1 cellular context compared by ENCODE assay signal in genomic region chr11:1219836-1220810, GRCh38.
A peak's percentile ranks its signal among the peaks of the same experiment; 100 is the strongest.
TF ChIP-seq lines count a peak whose summit lies in the region.

No MANE protein-coding gene starts in this region.

TF ChIP-seq in HepG2, 621 proteins besides CTCF, POLR2A, EP300 and RAD21 (continued from another document and continues in another):
- 0 out of 2 replicates have a peak, but pooled peaks have one; percentile 47 for TF ChIP-seq HINFP (CRISPR knock-in tag; IDR thresholded peaks at IDR 0.05; ENCODE audit: low read depth)
- no peak for TF ChIP-seq ZNF781 (CRISPR knock-in tag; IDR thresholded peaks at IDR 0.05; ENCODE audit: borderline replicate concordance, not compliant biosample characterization)
- no peak for TF ChIP-seq POLR2G (IDR thresholded peaks at IDR 0.05; ENCODE audit: low read depth, low read length)
- TF ChIP-seq FOSL2 (CRISPR knock-in tag; IDR thresholded peaks at IDR 0.05) = peak; percentile 74
- peak; percentile 84 for TF ChIP-seq TRIM24 (CRISPR knock-in tag; IDR thresholded peaks at IDR 0.05)
- no peak; the same call in 1 of the 2 replicates for TF ChIP-seq ZNF10 (CRISPR knock-in tag; IDR thresholded peaks at IDR 0.05; ENCODE audit: borderline replicate concordance, low read depth)
- peak; percentile 73; the same call in 1 of the 2 replicates for TF ChIP-seq IRF2 (CRISPR knock-in tag; IDR thresholded peaks at IDR 0.05)
- TF ChIP-seq YEATS4 (CRISPR knock-in tag; IDR thresholded peaks at IDR 0.05; ENCODE audit: borderline replicate concordance) = peak; percentile 41; the same call in 1 of the 2 replicates
- peak; percentile 71 for TF ChIP-seq ELF1 (CRISPR knock-in tag; IDR thresholded peaks at IDR 0.05)
- peak; percentile 90 for TF ChIP-seq TCF7 (IDR thresholded peaks at IDR 0.05; ENCODE audit: low read depth)
- TF ChIP-seq ETV5 (CRISPR knock-in tag; IDR thresholded peaks at IDR 0.05; ENCODE audit: borderline replicate concordance) = peak; percentile 100
- peak; percentile 96 for TF ChIP-seq PATZ1 (CRISPR knock-in tag; IDR thresholded peaks at IDR 0.05)
- 0 out of 2 replicates have a peak, but pooled peaks have one; percentile 44 for TF ChIP-seq RNF2 (conservative IDR thresholded peaks at IDR 0.05; ENCODE audit: low read depth)
- TF ChIP-seq SETDB1 (CRISPR knock-in tag; IDR thresholded peaks at IDR 0.05; ENCODE audit: borderline replicate concordance) = no peak
- TF ChIP-seq KAT2B (IDR thresholded peaks at IDR 0.05; ENCODE audit: borderline replicate concordance, low read depth, low read length) = no peak
- TF ChIP-seq ZNF383 (CRISPR knock-in tag; IDR thresholded peaks at IDR 0.05; ENCODE audit: borderline replicate concordance) = no peak
- peak; percentile 94 for TF ChIP-seq MIER3 (CRISPR knock-in tag; IDR thresholded peaks at IDR 0.05; ENCODE audit: borderline replicate concordance)
- TF ChIP-seq ZFX (CRISPR knock-in tag; IDR thresholded peaks at IDR 0.05; ENCODE audit: low read depth) = peak; percentile 67
- no peak for TF ChIP-seq ZNF569 (CRISPR knock-in tag; IDR thresholded peaks at IDR 0.05; ENCODE audit: borderline replicate concordance)
- TF ChIP-seq ZBTB38 (CRISPR knock-in tag; IDR thresholded peaks at IDR 0.05) = no peak
- TF ChIP-seq MAZ (IDR thresholded peaks at IDR 0.05; ENCODE audit: borderline replicate concordance, low read depth, low read length) = no peak
- TF ChIP-seq MAZ (CRISPR knock-in tag; IDR thresholded peaks at IDR 0.05; ENCODE audit: low read depth) = peak; percentile 71; the same call in 1 of the 2 replicates
- peak; percentile 92 for TF ChIP-seq NR2F6 (IDR thresholded peaks at IDR 0.05)
- TF ChIP-seq NR2F6 (CRISPR knock-in tag; IDR thresholded peaks at IDR 0.05) = peak; percentile 90
- no peak for TF ChIP-seq ZNF225 (CRISPR knock-in tag; IDR thresholded peaks at IDR 0.05)
- no peak for TF ChIP-seq MAFG (CRISPR knock-in tag; IDR thresholded peaks at IDR 0.05)
- no peak for TF ChIP-seq FUBP1 (CRISPR knock-in tag; IDR thresholded peaks at IDR 0.05; ENCODE audit: borderline replicate concordance)
- TF ChIP-seq ZNF709 (CRISPR knock-in tag; IDR thresholded peaks at IDR 0.05) = no peak
- TF ChIP-seq ZNF331 (CRISPR knock-in tag; IDR thresholded peaks at IDR 0.05) = peak; percentile 77
- TF ChIP-seq NKX3-1 (CRISPR knock-in tag; IDR thresholded peaks at IDR 0.05) = peak; percentile 61; the same call in 1 of the 2 replicates
- TF ChIP-seq SNAPC4 (CRISPR knock-in tag; IDR thresholded peaks at IDR 0.05) = no peak
- 0 out of 2 replicates have a peak, but pooled peaks have one; percentile 27 for TF ChIP-seq ZNF572 (CRISPR knock-in tag; IDR thresholded peaks at IDR 0.05)
- TF ChIP-seq KDM3A (CRISPR knock-in tag; IDR thresholded peaks at IDR 0.05; ENCODE audit: low read depth) = peak; percentile 82
- TF ChIP-seq KAT8 (CRISPR knock-in tag; IDR thresholded peaks at IDR 0.05) = 0 out of 2 replicates have a peak, but pooled peaks have one; percentile 46
- peak; percentile 77; the same call in 1 of the 2 replicates for TF ChIP-seq ZNF414 (CRISPR knock-in tag; IDR thresholded peaks at IDR 0.05)
- TF ChIP-seq SAFB2 (CRISPR knock-in tag; IDR thresholded peaks at IDR 0.05; ENCODE audit: borderline replicate concordance, low read depth) = no peak
- peak; percentile 98 for TF ChIP-seq HDAC2 (CRISPR knock-in tag; IDR thresholded peaks at IDR 0.05)
- TF ChIP-seq ZBTB7B (CRISPR knock-in tag; IDR thresholded peaks at IDR 0.05) = peak; percentile 90
- peak; percentile 79 for TF ChIP-seq ZBTB43 (CRISPR knock-in tag; conservative IDR thresholded peaks at IDR 0.05)
- peak; percentile 91 for TF ChIP-seq HOXD1 (CRISPR knock-in tag; IDR thresholded peaks at IDR 0.05)
- TF ChIP-seq SMC3 (IDR thresholded peaks at IDR 0.05; ENCODE audit: low read length) = no peak
- no peak for TF ChIP-seq AGO1 (IDR thresholded peaks at IDR 0.05; ENCODE audit: low read depth, low read length, poor library complexity, severe bottlenecking)
- TF ChIP-seq DMTF1 (CRISPR knock-in tag; IDR thresholded peaks at IDR 0.05) = no peak
- no peak for TF ChIP-seq MTERF4 (CRISPR knock-in tag; IDR thresholded peaks at IDR 0.05)
- 0 out of 2 replicates have a peak, but pooled peaks have one; percentile 49 for TF ChIP-seq ZIK1 (CRISPR knock-in tag; IDR thresholded peaks at IDR 0.05; ENCODE audit: borderline replicate concordance, low read depth)
- peak; percentile 84 for TF ChIP-seq MED13 (CRISPR knock-in tag; IDR thresholded peaks at IDR 0.05)
- peak; percentile 53; the same call in 1 of the 2 replicates for TF ChIP-seq CEBPB (IDR thresholded peaks at IDR 0.05; ENCODE audit: borderline replicate concordance, low read depth, low read length)
- no peak; a peak in 1 of 4 replicates for TF ChIP-seq HMGXB4 (CRISPR knock-in tag; IDR thresholded peaks at IDR 0.05; ENCODE audit: borderline replicate concordance in 1 of 2, low read depth in 1 of 2)
- TF ChIP-seq MIER2 (CRISPR knock-in tag; IDR thresholded peaks at IDR 0.05) = peak; percentile 83
- TF ChIP-seq NR2F1 (CRISPR knock-in tag; IDR thresholded peaks at IDR 0.05) = peak in 1 of 2 experiments; percentile 49; a peak in 1 of 4 replicates
